ENCODE assay signal across 13 cellular contexts in genomic region chr16:15606521-15607220, GRCh38. TPM values are rescaled to one million over a fixed set of nuclear protein-coding genes. Genes with fewer than 3 reads are reported as not detected.
DNase-seq lines count a peak whose midpoint lies in the region; ATAC-seq and TF ChIP-seq lines count a peak whose summit lies in the region.
"Had no signal": no experiment of that assay in that cellular context is flagged by ENCODE, and none has a peak within 500 bp of the region (broad histone marks: within the 10 kb centered on the region; RNA-seq: fewer than 3 reads in every experiment).

No MANE protein-coding gene starts in this region.

- intact Hi-C loops in activated CD4-positive, alpha-beta T cell treated with anti-CD3 and anti-CD28 coated beads, Interleukin-2, amount 10 ng/mL, durations not matched to agents 24 days and 14 days (cut with micrococcal nuclease) = no loop called here
- intact Hi-C loops in activated B cell treated with CpG ODN at 0.5 μM for 24 hours (cut with micrococcal nuclease) = no loop called here
- intact Hi-C loops in esophagus muscularis mucosa (cut with DNase I) = no loop called here
- intact Hi-C loops in gastrocnemius medialis (cut with DNase I; ENCODE audit: low total_unique reads) = loop anchor here (1.0 to 2.0 kb wide), 3 partner anchors 14 to 84 kb away; no protein-coding TSS in a partner anchor
- intact Hi-C loops in body of pancreas (cut with DNase I) = no loop called here

- POLR2A ChIA-PET in activated B cell treated with CpG ODN at 0.5 μM for 24 hours (lab: Charles Lee) = no interaction called here

- no peaks in the 10 kb centered on the region for H3K9me3 ChIP-seq in esophagus muscularis mucosa
- H3K9me3 ChIP-seq in gastrocnemius medialis = no peaks in the 10 kb centered on the region
- no peaks in the 10 kb centered on the region for H3K9me3 ChIP-seq in body of pancreas

- H3K27ac ChIP-seq in esophagus muscularis mucosa (replicated peaks in 1 of 4) (peak overlapping the region in 3 of 4 donors; percentile 42 to 59 (median 49)), gastrocnemius medialis (peak overlapping the region; percentile 81 to 92 (median 89)), body of pancreas (no peak overlapping the region)

- peaks cover 11% of the 10 kb centered on the region for H3K4me1 Mint-ChIP-seq in activated CD4-positive, alpha-beta T cell treated with anti-CD3 and anti-CD28 coated beads, Interleukin-2, amount 10 ng/mL, durations not matched to agents 24 days and 14 days
- H3K4me1 Mint-ChIP-seq in activated B cell treated with CpG ODN at 0.5 μM for 24 hours = no peaks in the 10 kb centered on the region
- H3K4me1 Mint-ChIP-seq: nephron had no signal

- H3K4me3 ChIP-seq in esophagus muscularis mucosa = no peak overlapping the region
- H3K4me3 ChIP-seq in gastrocnemius medialis = no peak overlapping the region
- H3K4me3 ChIP-seq in body of pancreas = no peak overlapping the region

- H3K36me3 ChIP-seq in esophagus muscularis mucosa (peaks cover 50 to 100% (median 92%) of the 10 kb centered on the region in 4 donors), gastrocnemius medialis (peaks cover 0 to 31% of the 10 kb centered on the region in 2 donors), body of pancreas (replicated peaks in 1 of 2; ENCODE audit: insufficient read depth in 1 of 2, low read depth in 2 of 2) (peaks cover 9 to 22% of the 10 kb centered on the region in 2 donors)

- peak overlapping the region; percentile 3 for H3K27ac Mint-ChIP-seq in activated CD4-positive, alpha-beta T cell treated with anti-CD3 and anti-CD28 coated beads, Interleukin-2, amount 10 ng/mL, durations not matched to agents 24 days and 14 days
- peak overlapping the region; percentile 69 for H3K27ac Mint-ChIP-seq in activated B cell treated with CpG ODN at 0.5 μM for 24 hours
- H3K27ac Mint-ChIP-seq: nephron had no signal

- DNase-seq in activated CD4-positive, alpha-beta T cell treated with anti-CD3 and anti-CD28 coated beads, Interleukin-2, amount 10 ng/mL, durations not matched to agents 24 days and 14 days = no peak
- DNase-seq in activated CD4-positive, alpha-beta T cell treated with anti-CD3 and anti-CD28 coated beads, Interleukin-2, amount 50 U/mL, for 4 hours = no peak
- DNase-seq in activated B cell treated with CpG ODN at 0.5 μM for 24 hours (no peak), esophagus muscularis mucosa (ENCODE audit: extremely low spot score) (no peak), gastrocnemius medialis (no peak), KBM-7 (no peak), body of pancreas (no peak)
- no peak for DNase-seq in activated effector memory CD4-positive, alpha-beta T cell treated with Interleukin-2 at 50 U/mL for 16 hours
- DNase-seq: COR-L47, NCI-H1930 had no signal

- H3K4me1 ChIP-seq in esophagus muscularis mucosa (peaks cover 0 to 8% (median 5%) of the 10 kb centered on the region in 4 donors), gastrocnemius medialis (peaks cover 42 to 45% of the 10 kb centered on the region in 2 donors), body of pancreas (peaks cover 3% of the 10 kb centered on the region)

- 94% methylated on average over 5 of the region's 5 CpGs for WGBS in esophagus muscularis mucosa
- WGBS in body of pancreas, 2 donors = 89 to 95% methylated on average over 5 of the region's 5 CpGs

- in situ Hi-C loops in gastrocnemius medialis (cut with MboI; ENCODE audit: low sequenced_read_pairs in 4 of 4) (loop anchor here in 1 of 4 donors (5.0 kb wide), 1 partner anchor 39 kb away; no protein-coding TSS in a partner anchor), KBM-7 (cut with MboI; ENCODE audit: low pct_unique_long_range_greater_than_20kb, low sequenced_read_pairs) (no loop called here)

- H3K9me3 Mint-ChIP-seq in activated CD4-positive, alpha-beta T cell treated with anti-CD3 and anti-CD28 coated beads, Interleukin-2, amount 10 ng/mL, durations not matched to agents 24 days and 14 days = no peaks in the 10 kb centered on the region
- H3K9me3 Mint-ChIP-seq in activated B cell treated with CpG ODN at 0.5 μM for 24 hours = no peaks in the 10 kb centered on the region
- H3K9me3 Mint-ChIP-seq: nephron, type B pancreatic cell had no signal

- no peak for TF ChIP-seq EP300 in esophagus muscularis mucosa (IDR thresholded peaks at IDR 0.05)

- TF ChIP-seq POLR2A in esophagus muscularis mucosa (IDR thresholded peaks at IDR 0.05; ENCODE audit: low read depth) (no peak), gastrocnemius medialis (IDR thresholded peaks at IDR 0.05) (no peak), body of pancreas (IDR thresholded peaks at IDR 0.05) (no peak)

- H3K36me3 Mint-ChIP-seq in activated CD4-positive, alpha-beta T cell treated with anti-CD3 and anti-CD28 coated beads, Interleukin-2, amount 10 ng/mL, durations not matched to agents 24 days and 14 days (ENCODE audit: low read depth) = peaks cover 76% of the 10 kb centered on the region
- H3K36me3 Mint-ChIP-seq in activated B cell treated with CpG ODN at 0.5 μM for 24 hours (ENCODE audit: low read depth) = peaks cover 97% of the 10 kb centered on the region

- no peak for ATAC-seq in activated B cell treated with CpG ODN at 0.5 μM for 24 hours (ENCODE audit: low read depth)
- ATAC-seq in gastrocnemius medialis = no peak
- no peak for ATAC-seq in body of pancreas
- ATAC-seq: activated CD4-positive, CD25-positive, alpha-beta regulatory T cell treated with anti-CD3 and anti-CD28 coated beads, Interleukin-2, amount 50 U/mL, for 24 hours had no signal

- TF ChIP-seq CTCF in activated B cell treated with CpG ODN at 0.5 μM for 24 hours (IDR thresholded peaks at IDR 0.05) (no peak), esophagus muscularis mucosa (IDR thresholded peaks at IDR 0.05) (no peak), gastrocnemius medialis (IDR thresholded peaks at IDR 0.05 in 4 of 5, conservative IDR thresholded peaks at IDR 0.05 in 1 of 5) (no peak), body of pancreas (IDR thresholded peaks at IDR 0.05) (no peak)

- CTCF ChIA-PET in activated B cell treated with CpG ODN at 0.5 μM for 24 hours (lab: Charles Lee) = no interaction called here

- no peaks in the 10 kb centered on the region for H3K27me3 Mint-ChIP-seq in activated CD4-positive, alpha-beta T cell treated with anti-CD3 and anti-CD28 coated beads, Interleukin-2, amount 10 ng/mL, durations not matched to agents 24 days and 14 days
- no peaks in the 10 kb centered on the region for H3K27me3 Mint-ChIP-seq in activated B cell treated with CpG ODN at 0.5 μM for 24 hours
- H3K27me3 Mint-ChIP-seq: type B pancreatic cell had no signal

- H3K27me3 ChIP-seq in esophagus muscularis mucosa (no peaks in the 10 kb centered on the region), gastrocnemius medialis (no peaks in the 10 kb centered on the region), body of pancreas (no peaks in the 10 kb centered on the region)

- no peak overlapping the region for H3K4me3 Mint-ChIP-seq in activated CD4-positive, alpha-beta T cell treated with anti-CD3 and anti-CD28 coated beads, Interleukin-2, amount 10 ng/mL, durations not matched to agents 24 days and 14 days
- no peak overlapping the region for H3K4me3 Mint-ChIP-seq in activated B cell treated with CpG ODN at 0.5 μM for 24 hours
- H3K4me3 Mint-ChIP-seq: nephron, type B pancreatic cell had no signal

RNA-seq across cellular contexts. Expression of gene MARF1, which starts 36.3 kb away (rescaled TPM):
- 55.6 and 56.2 TPM in 2 replicates for total RNA-seq in activated CD4-positive, alpha-beta T cell treated with anti-CD3 and anti-CD28 coated beads, Interleukin-2, amount 10 ng/mL, durations not matched to agents 24 days and 14 days
- total RNA-seq in activated B cell treated with CpG ODN at 0.5 μM for 24 hours = 160 and 186 TPM in 2 replicates
- 10 to 100 TPM; 36.6 to 57.3 (median 52.0) TPM for total RNA-seq in esophagus muscularis mucosa
- total RNA-seq in gastrocnemius medialis = 10 to 100 TPM; 19.5 to 29.8 (median 26.5) TPM
- total RNA-seq in body of pancreas = 10 to 100 TPM; 28.0 to 33.2 TPM

RNA-seq across cellular contexts. Expression of gene NDE1, which starts 43.4 kb away (rescaled TPM):
- total RNA-seq in activated CD4-positive, alpha-beta T cell treated with anti-CD3 and anti-CD28 coated beads, Interleukin-2, amount 10 ng/mL, durations not matched to agents 24 days and 14 days = 85.4 and 85.8 TPM in 2 replicates
- 140 and 163 TPM in 2 replicates for total RNA-seq in activated B cell treated with CpG ODN at 0.5 μM for 24 hours
- 10 to 100 TPM; 46.1 to 94.9 (median 70.1) TPM for total RNA-seq in esophagus muscularis mucosa
- total RNA-seq in gastrocnemius medialis = 10 to 100 TPM in 2 of 4 donors, 1 to 10 TPM in 2; 4.0 to 26.2 (median 11.9) TPM
- total RNA-seq in body of pancreas = 10 to 100 TPM; 11.2 to 37.9 TPM

Comparison
In these comparisons a context has a peak if more than half of its experiments do, and no peak if none do; other contexts are left out.
1. H3K27ac ChIP-seq: peak in esophagus muscularis mucosa (3 of 4) and gastrocnemius medialis (4 of 4); none in body of pancreas (0 of 4).